Comparison of ENCODE assay signal across 1 cellular context in genomic region chr17:41335747-41336146, GRCh38.
TF ChIP-seq lines count a peak whose summit lies in the region.

No MANE protein-coding gene starts in this region.

TF ChIP-seq in SK-N-SH treated with all-trans-retinoic acid at 6 μM for 48 hours, 23 proteins besides CTCF, POLR2A, EP300 and RAD21:
- TF ChIP-seq PPARA (CRISPR knock-in tag; IDR thresholded peaks at IDR 0.05; ENCODE audit: borderline replicate concordance), result no peak
